Comparison of ENCODE assay signal across 27 cellular contexts in the genomic region with DNA sequence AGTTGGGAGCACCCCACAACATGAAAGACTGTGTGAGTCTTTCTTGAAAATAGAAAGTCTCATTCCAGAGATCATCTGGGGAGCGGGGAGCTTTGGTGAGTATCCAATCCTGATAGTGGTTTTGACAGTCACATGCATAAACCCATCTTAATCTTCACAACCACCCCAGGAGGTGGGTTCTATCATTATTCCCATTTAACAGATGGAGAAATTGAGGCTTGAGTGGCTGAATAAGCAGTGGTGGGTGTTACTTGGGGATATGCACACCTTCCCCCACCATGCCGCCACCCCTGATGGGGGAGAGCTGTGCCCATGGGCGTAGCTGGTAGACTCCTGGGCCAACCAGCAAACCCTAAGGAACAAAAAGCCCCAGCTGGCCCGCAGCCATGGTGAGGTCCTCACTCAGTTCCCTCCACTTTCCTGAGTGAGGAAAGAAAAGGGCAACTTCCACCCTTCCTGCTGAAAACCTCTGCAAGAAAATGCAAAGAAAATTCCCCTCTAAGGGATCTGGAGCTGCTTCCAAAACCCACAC.
"Had no signal": no experiment of that assay in that cellular context is flagged by ENCODE, and none has a peak within 500 bp of the region (broad histone marks: within the 10 kb centered on the region; RNA-seq: fewer than 3 reads in every experiment).

No MANE protein-coding gene starts in this region.

- H3K9me3 Mint-ChIP-seq: activated CD4-positive, alpha-beta memory T cell treated with anti-CD3 and anti-CD28 coated beads, Interleukin-2, amount 10 ng/mL, durations not matched to agents 7 days and 5 days; activated CD4-positive, alpha-beta T cell treated with anti-CD3 and anti-CD28 coated beads, Interleukin-2, amount 10 ng/mL, durations not matched to agents 7 days and 5 days; activated naive CD4-positive, alpha-beta T cell treated with anti-CD3 and anti-CD28 coated beads for 36 hours; activated naive CD4-positive, alpha-beta T cell treated with anti-CD3 and anti-CD28 coated beads, Interleukin-2, amount 50 U/mL, for 24 hours; activated naive CD8-positive, alpha-beta T cell treated with anti-CD3 and anti-CD28 coated beads for 36 hours; activated naive CD8-positive, alpha-beta T cell treated with anti-CD3 and anti-CD28 coated beads, Interleukin-2, amount 50 U/mL, for 24 hours; activated T-cell treated with anti-CD3 and anti-CD28 coated beads, Interleukin-2, amount 50 U/mL, for 24 hours; central memory CD8-positive, alpha-beta T cell; dendritic cell treated with granulocyte-macrophage colony-stimulating factor and Interleukin-4, amounts not matched to agents 40 ng/mL and 50 ng/mL, for 4 days; endodermal cell; T-helper 2 cell treated with Interferon-gamma antibody and Interleukin-4, amounts not matched to agents 5 μg/mL and 100 μg/mL, for 36 hours had no signal

- ATAC-seq: activated naive CD8-positive, alpha-beta T cell treated with anti-CD3 and anti-CD28 coated beads, Interleukin-2, amount 50 U/mL, for 24 hours; activated T-cell treated with anti-CD3 and anti-CD28 coated beads, Interleukin-2, amount 50 U/mL, for 72 hours; esophagus mucosa; T-helper 17 cell had no signal

- DNase-seq: activated CD4-positive, alpha-beta memory T cell treated with anti-CD3 and anti-CD28 coated beads, Interleukin-2, amount 10 ng/mL, durations not matched to agents 7 days and 5 days; activated CD4-positive, alpha-beta T cell treated with anti-CD3 and anti-CD28 coated beads for 1 hour; activated CD4-positive, alpha-beta T cell treated with anti-CD3 and anti-CD28 coated beads for 4 hours; activated CD4-positive, alpha-beta T cell treated with anti-CD3 and anti-CD28 coated beads, Interleukin-2, amount 10 ng/mL, durations not matched to agents 7 days and 5 days; activated CD4-positive, alpha-beta T cell treated with anti-CD3 and anti-CD28 coated beads, Interleukin-2, amount 50 U/mL, for 4 hours; activated CD8-positive, alpha-beta memory T cell treated with anti-CD3 and anti-CD28 coated beads, Interleukin-2, amount 50 U/mL, for 48 hours; activated naive CD4-positive, alpha-beta T cell treated with anti-CD3 and anti-CD28 coated beads for 36 hours; activated naive CD8-positive, alpha-beta T cell treated with anti-CD3 and anti-CD28 coated beads for 36 hours; activated naive CD8-positive, alpha-beta T cell treated with anti-CD3 and anti-CD28 coated beads, Interleukin-2, amount 50 U/mL, for 24 hours; activated T-cell treated with anti-CD3 and anti-CD28 coated beads for 4 hours; activated T-cell treated with anti-CD3 and anti-CD28 coated beads, Interleukin-2, amount 50 U/mL, for 24 hours; activated T-cell treated with anti-CD3 and anti-CD28 coated beads, Interleukin-2, amount 50 U/mL, for 72 hours; adrenal gland; amygdala; brain microvascular endothelial cell; dorsolateral prefrontal cortex; effector memory CD4-positive, alpha-beta T cell; endodermal cell; foreskin fibroblast; T-helper 1 cell; T-helper 17 cell; T1000 had no signal

- H3K4me3 Mint-ChIP-seq: activated CD4-positive, alpha-beta memory T cell treated with anti-CD3 and anti-CD28 coated beads, Interleukin-2, amount 10 ng/mL, durations not matched to agents 7 days and 5 days; activated CD4-positive, alpha-beta T cell treated with anti-CD3 and anti-CD28 coated beads, Interleukin-2, amount 10 ng/mL, durations not matched to agents 7 days and 5 days; activated naive CD4-positive, alpha-beta T cell treated with anti-CD3 and anti-CD28 coated beads for 36 hours; activated naive CD4-positive, alpha-beta T cell treated with anti-CD3 and anti-CD28 coated beads, Interleukin-2, amount 50 U/mL, for 24 hours; activated naive CD8-positive, alpha-beta T cell treated with anti-CD3 and anti-CD28 coated beads for 36 hours; activated naive CD8-positive, alpha-beta T cell treated with anti-CD3 and anti-CD28 coated beads, Interleukin-2, amount 50 U/mL, for 24 hours; activated T-cell treated with anti-CD3 and anti-CD28 coated beads, Interleukin-2, amount 50 U/mL, for 24 hours; activated T-cell treated with anti-CD3 and anti-CD28 coated beads, Interleukin-2, amount 50 U/mL, for 72 hours; central memory CD8-positive, alpha-beta T cell; dendritic cell treated with granulocyte-macrophage colony-stimulating factor and Interleukin-4, amounts not matched to agents 40 ng/mL and 50 ng/mL, for 4 days; endodermal cell; T-helper 17 cell; T-helper 2 cell treated with Interferon-gamma antibody and Interleukin-4, amounts not matched to agents 5 μg/mL and 100 μg/mL, for 36 hours had no signal

- H3K27ac Mint-ChIP-seq: activated CD4-positive, alpha-beta memory T cell treated with anti-CD3 and anti-CD28 coated beads, Interleukin-2, amount 10 ng/mL, durations not matched to agents 7 days and 5 days; activated CD4-positive, alpha-beta T cell treated with anti-CD3 and anti-CD28 coated beads, Interleukin-2, amount 10 ng/mL, durations not matched to agents 7 days and 5 days; activated naive CD4-positive, alpha-beta T cell treated with anti-CD3 and anti-CD28 coated beads for 36 hours; activated naive CD4-positive, alpha-beta T cell treated with anti-CD3 and anti-CD28 coated beads, Interleukin-2, amount 50 U/mL, for 24 hours; activated naive CD8-positive, alpha-beta T cell treated with anti-CD3 and anti-CD28 coated beads for 36 hours; activated naive CD8-positive, alpha-beta T cell treated with anti-CD3 and anti-CD28 coated beads, Interleukin-2, amount 50 U/mL, for 24 hours; activated T-cell treated with anti-CD3 and anti-CD28 coated beads, Interleukin-2, amount 50 U/mL, for 24 hours; activated T-cell treated with anti-CD3 and anti-CD28 coated beads, Interleukin-2, amount 50 U/mL, for 72 hours; dendritic cell treated with granulocyte-macrophage colony-stimulating factor and Interleukin-4, amounts not matched to agents 40 ng/mL and 50 ng/mL, for 4 days; endodermal cell; T-helper 17 cell; T-helper 2 cell treated with Interferon-gamma antibody and Interleukin-4, amounts not matched to agents 5 μg/mL and 100 μg/mL, for 36 hours had no signal

- H3K36me3 Mint-ChIP-seq: activated naive CD4-positive, alpha-beta T cell treated with anti-CD3 and anti-CD28 coated beads, Interleukin-2, amount 50 U/mL, for 24 hours; activated naive CD8-positive, alpha-beta T cell treated with anti-CD3 and anti-CD28 coated beads for 36 hours had no signal
